ENCODE assay signal across 8 cellular contexts in the genomic region with DNA sequence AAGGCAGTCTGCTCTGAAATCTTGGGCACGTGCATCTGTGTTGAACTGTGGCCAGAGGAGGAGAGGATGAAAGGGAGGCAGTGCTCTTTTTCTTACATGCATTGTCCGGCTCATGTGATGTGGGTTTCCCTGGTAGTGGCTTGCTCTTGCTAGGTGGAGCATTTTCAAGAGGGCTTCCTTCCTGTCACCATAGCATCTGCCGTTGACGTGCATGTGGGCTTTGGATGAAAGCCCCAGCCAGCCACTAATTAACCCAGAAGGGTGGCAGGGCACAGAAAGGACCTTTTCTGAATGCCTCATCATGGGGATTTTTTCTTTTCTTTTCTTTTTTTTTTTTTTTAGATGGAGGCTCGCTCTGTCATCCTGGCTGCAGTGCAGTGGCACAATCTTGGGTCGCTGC.
DNase-seq lines count a peak whose midpoint lies in the region; ATAC-seq, FAIRE-seq and TF ChIP-seq lines count a peak whose summit lies in the region.

No MANE protein-coding gene starts in this region.

- no peak overlapping the region for H3K4me3 ChIP-seq in colonic mucosa

- no peak for FAIRE-seq in H54 (lab: Jason Lieb, UNC)

- intact Hi-C loops in colonic mucosa (cut with DNase I), result no loop called here

- DNase-seq in NCI-H345 (lab: John Stamatoyannopoulos, UW), result peak; percentile 31
- DNase-seq in NCI-H345 treated with DMSO at 0.1 percent for 48 hours (lab: John Stamatoyannopoulos, UW; ENCODE audit: unreplicated experiment), result no peak
- peak; percentile 38 for DNase-seq in activated CD8-positive, alpha-beta memory T cell treated with anti-CD3 and anti-CD28 coated beads, Interleukin-2, amount 50 U/mL, for 4 hours
- peak; percentile 15 to 33 for DNase-seq in stimulated activated CD8-positive, alpha-beta memory T cell treated with anti-CD3 and anti-CD28 coated beads, Interleukin-7, amount 100 ng/mL, for 48 hours (ENCODE audit: extremely low read depth in 1 of 2, low read depth in 1 of 2)
- DNase-seq in NCI-H1436 (lab: John Stamatoyannopoulos, UW), result no peak
- DNase-seq in H54 (ENCODE audit: insufficient read length, low spot score), result no peak
- no peak for DNase-seq in colonic mucosa

- no peak for TF ChIP-seq POLR2A in H54 (IDR thresholded peaks at IDR 0.05; ENCODE audit: low read depth, low read length)

- TF ChIP-seq CTCF in colonic mucosa (IDR thresholded peaks at IDR 0.05), result no peak

- no peaks in the 10 kb centered on the region for H3K9me3 ChIP-seq in colonic mucosa

- no peaks in the 10 kb centered on the region for H3K4me1 ChIP-seq in colonic mucosa

- H3K27me3 ChIP-seq in colonic mucosa, result no peaks in the 10 kb centered on the region

- H3K9ac ChIP-seq in colonic mucosa (ENCODE audit: low read depth in 2 of 2, low read length in 2 of 2), result no peak overlapping the region

- H3K36me3 ChIP-seq in colonic mucosa, result no peaks in the 10 kb centered on the region

- H3K27ac ChIP-seq in colonic mucosa, result no peak overlapping the region

- ATAC-seq in HG03354 (IDR thresholded peaks at IDR 0.05; ENCODE audit: poor library complexity, severe bottlenecking, unreplicated experiment), result peak; percentile 95

Comparison
In these comparisons a context has a peak if more than half of its experiments do, and no peak if none do; other contexts are left out.
1. DNase-seq: peak in NCI-H345 (single experiment), activated CD8-positive, alpha-beta memory T cell treated with anti-CD3 and anti-CD28 coated beads, Interleukin-2, amount 50 U/mL, for 4 hours (single experiment) and stimulated activated CD8-positive, alpha-beta memory T cell treated with anti-CD3 and anti-CD28 coated beads, Interleukin-7, amount 100 ng/mL, for 48 hours (2 of 2); none in NCI-H345 treated with DMSO at 0.1 percent for 48 hours (single experiment), NCI-H1436 (single experiment), H54 (single experiment) and colonic mucosa (single experiment).